In the genomic region with DNA sequence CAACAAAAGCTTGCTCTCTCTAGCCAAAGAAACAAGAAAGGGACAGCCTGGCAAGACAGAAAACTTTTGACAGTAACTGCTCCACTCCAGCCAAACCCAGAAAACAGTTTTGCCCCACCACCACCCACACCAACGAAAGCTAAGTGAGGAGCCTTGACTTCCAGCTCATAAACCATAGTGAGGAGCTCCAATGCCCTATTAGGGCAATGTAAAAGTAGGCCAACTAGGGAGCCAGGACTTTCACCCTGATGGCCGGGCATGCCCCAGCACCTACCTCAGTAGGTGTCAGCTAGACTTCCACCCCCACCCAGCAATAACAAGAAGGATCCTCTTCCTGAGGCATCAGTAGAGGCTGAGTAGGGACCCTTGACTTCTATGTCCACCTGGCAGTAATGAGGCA, we compare ENCODE assay signal across 1 cellular context.
TF ChIP-seq lines count a peak whose summit lies in the region.

No MANE protein-coding gene starts in this region.

TF ChIP-seq in GM12878, 131 proteins besides CTCF, POLR2A, EP300 and RAD21 (continued from another document):
- TF ChIP-seq ATF7 (IDR thresholded peaks at IDR 0.05; ENCODE audit: low read depth) (no peak), RAD51 (IDR thresholded peaks at IDR 0.05) (no peak), ZNF384 (IDR thresholded peaks at IDR 0.05; ENCODE audit: borderline replicate concordance, low read depth, low read length) (no peak)
TF ChIP-seq in GM12878: peak in this region for 1.
